ENCODE assay signal across 8 cellular contexts in the genomic region with DNA sequence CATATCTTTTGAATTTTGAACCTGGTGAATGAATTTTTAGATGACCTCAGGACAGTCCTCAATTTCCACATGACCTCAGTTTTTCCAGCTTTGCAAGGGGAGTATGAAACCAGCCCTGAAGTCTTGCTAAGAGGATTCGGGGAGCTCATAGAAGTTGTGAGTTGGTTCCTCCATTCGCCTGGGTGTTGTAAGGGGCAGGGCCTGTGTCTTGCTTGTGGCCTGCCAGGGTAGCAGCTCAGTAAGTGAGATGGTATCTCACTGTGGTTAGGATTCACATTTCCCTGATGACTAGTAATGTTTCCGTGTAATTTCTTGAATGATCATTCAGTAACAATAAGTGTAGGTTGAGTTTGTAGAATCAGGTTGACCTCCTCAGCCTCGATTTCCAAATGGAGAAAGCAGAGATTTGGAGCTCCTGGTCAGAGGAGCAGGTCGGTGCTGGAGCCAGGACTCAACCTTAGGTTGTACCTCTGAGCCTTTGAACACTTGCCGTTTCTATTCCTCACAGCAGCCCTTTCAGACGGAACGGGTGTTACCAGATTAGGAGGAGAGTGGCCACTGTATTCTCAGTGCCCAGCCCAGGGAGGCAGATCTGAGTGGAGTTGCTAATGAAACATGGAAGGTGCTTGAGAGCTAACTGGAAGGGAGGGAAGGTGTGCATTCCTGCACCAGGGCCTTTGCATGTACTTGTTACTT. TPM values are rescaled to one million over a fixed set of nuclear protein-coding genes. Genes with fewer than 3 reads are reported as not detected.
DNase-seq lines count a peak whose midpoint lies in the region; ATAC-seq and TF ChIP-seq lines count a peak whose summit lies in the region.

No MANE protein-coding gene starts in this region.

- no peaks in the 10 kb centered on the region for H3K9me3 Mint-ChIP-seq in activated T-helper 2 cell treated with anti-CD3 and anti-CD28 coated beads, Interferon-gamma antibody, Interleukin-2, Interleukin-4, amounts not matched to agents 10 μg/mL and 5 μg/mL and 100 μg/mL, durations not matched to agents 14 hours and 24 hours and 36 hours

- H3K36me3 Mint-ChIP-seq in activated T-helper 2 cell treated with anti-CD3 and anti-CD28 coated beads, Interferon-gamma antibody, Interleukin-2, Interleukin-4, amounts not matched to agents 10 μg/mL and 5 μg/mL and 100 μg/mL, durations not matched to agents 14 hours and 24 hours and 36 hours (ENCODE audit: low read depth) = peaks cover 53% of the 10 kb centered on the region

- H4K20me1 ChIP-seq in Karpas-422 (ENCODE audit: insufficient read depth, low read depth, low read length) = peaks cover 40% of the 10 kb centered on the region

- H3K9ac ChIP-seq in Karpas-422 (ENCODE audit: low read length) = no peak overlapping the region

- intact Hi-C loops in left ventricle myocardium superior (cut with micrococcal nuclease) (no loop called here), upper lobe of right lung (cut with DNase I) (no loop called here)
- intact Hi-C loops in activated T-helper 2 cell treated with anti-CD3 and anti-CD28 coated beads, Interferon-gamma antibody, Interleukin-2, Interleukin-4, amounts not matched to agents 10 μg/mL and 5 μg/mL and 100 μg/mL, durations not matched to agents 14 hours and 24 hours and 36 hours (cut with micrococcal nuclease) = loop anchor here (1.0 to 2.0 kb wide), 3 partner anchors 14 to 32 kb away; partner anchors contain the start of gene NACC1

- H3K27me3 Mint-ChIP-seq in activated T-helper 2 cell treated with anti-CD3 and anti-CD28 coated beads, Interferon-gamma antibody, Interleukin-2, Interleukin-4, amounts not matched to agents 10 μg/mL and 5 μg/mL and 100 μg/mL, durations not matched to agents 14 hours and 24 hours and 36 hours (ENCODE audit: low read depth) = no peaks in the 10 kb centered on the region

- H3K4me2 ChIP-seq in Karpas-422 (ENCODE audit: low read depth, low read length, poor library complexity, severe bottlenecking) = no peak overlapping the region

- H3K9me2 ChIP-seq in Karpas-422 (replicated peaks; ENCODE audit: insufficient read depth, low read length) = no peaks in the 10 kb centered on the region

- no peak overlapping the region for H2AFZ ChIP-seq in Karpas-422 (ENCODE audit: low read length)

- ATAC-seq in left ventricle myocardium superior (no peak), upper lobe of right lung (no peak)

- TF ChIP-seq CTCF in cardiac muscle cell (IDR thresholded peaks at IDR 0.05; ENCODE audit: low read depth, low read length) (no peak), upper lobe of right lung (IDR thresholded peaks at IDR 0.05) (no peak)

- peak overlapping the region; percentile 98 for H3K27ac Mint-ChIP-seq in activated T-helper 2 cell treated with anti-CD3 and anti-CD28 coated beads, Interferon-gamma antibody, Interleukin-2, Interleukin-4, amounts not matched to agents 10 μg/mL and 5 μg/mL and 100 μg/mL, durations not matched to agents 14 hours and 24 hours and 36 hours

- peak overlapping the region; percentile 78 for H3K4me3 Mint-ChIP-seq in activated T-helper 2 cell treated with anti-CD3 and anti-CD28 coated beads, Interferon-gamma antibody, Interleukin-2, Interleukin-4, amounts not matched to agents 10 μg/mL and 5 μg/mL and 100 μg/mL, durations not matched to agents 14 hours and 24 hours and 36 hours (ENCODE audit: low read depth)

- H3K4me1 ChIP-seq in cardiac muscle cell (ENCODE audit: low read depth) (no peaks in the 10 kb centered on the region), upper lobe of right lung (peaks cover 5% of the 10 kb centered on the region), Karpas-422 (ENCODE audit: low read length) (no peaks in the 10 kb centered on the region)

- peaks cover 15% of the 10 kb centered on the region for H3K36me3 ChIP-seq in cardiac muscle cell
- H3K36me3 ChIP-seq in upper lobe of right lung = peaks cover 20% of the 10 kb centered on the region
- H3K36me3 ChIP-seq in Karpas-422 (ENCODE audit: insufficient read depth, low read length) = peaks cover 5% of the 10 kb centered on the region; the same call in 1 of the 2 replicates

- H3K27me3 ChIP-seq in cardiac muscle cell (no peaks in the 10 kb centered on the region), upper lobe of right lung (no peaks in the 10 kb centered on the region), Karpas-422 (ENCODE audit: low read length) (no peaks in the 10 kb centered on the region)

- H3K4me3 ChIP-seq in cardiac muscle cell (no peak overlapping the region), upper lobe of right lung (no peak overlapping the region), Karpas-422 (ENCODE audit: low read length) (no peak overlapping the region)

- DNase-seq in cardiac muscle cell (ENCODE audit: low read depth in 1 of 2, low spot score in 1 of 2) = peak in 1 of 2 donors; percentile 60
- no peak for DNase-seq in left ventricle myocardium superior
- peak; percentile 70 for DNase-seq in activated T-helper 2 cell treated with anti-CD3 and anti-CD28 coated beads, Interferon-gamma antibody, Interleukin-2, Interleukin-4, amounts not matched to agents 10 μg/mL and 5 μg/mL and 100 μg/mL, durations not matched to agents 14 hours and 24 hours and 36 hours (ENCODE audit: low spot score)
- DNase-seq in kidney tubule cell (ENCODE audit: low spot score) = peak; percentile 33
- DNase-seq in upper lobe of right lung = no peak
- DNase-seq in NCI-H748 (lab: John Stamatoyannopoulos, UW; ENCODE audit: unreplicated experiment) = no peak
- DNase-seq in ecto neural progenitor cell (ENCODE audit: low spot score) = no peak
- DNase-seq in Karpas-422 = no peak

- peaks cover 67% of the 10 kb centered on the region for H3K79me2 ChIP-seq in Karpas-422 (ENCODE audit: low read length)

- H3K4me1 Mint-ChIP-seq in activated T-helper 2 cell treated with anti-CD3 and anti-CD28 coated beads, Interferon-gamma antibody, Interleukin-2, Interleukin-4, amounts not matched to agents 10 μg/mL and 5 μg/mL and 100 μg/mL, durations not matched to agents 14 hours and 24 hours and 36 hours (ENCODE audit: low read depth) = peaks cover 42% of the 10 kb centered on the region

- H3K27ac ChIP-seq in cardiac muscle cell = peak overlapping the region; percentile 43
- H3K27ac ChIP-seq in upper lobe of right lung = peak overlapping the region; percentile 58
- no peak overlapping the region for H3K27ac ChIP-seq in Karpas-422 (ENCODE audit: low read length)

- H3K9me3 ChIP-seq in cardiac muscle cell (ENCODE audit: low read depth) (no peaks in the 10 kb centered on the region), upper lobe of right lung (no peaks in the 10 kb centered on the region), Karpas-422 (ENCODE audit: low read length) (no peaks in the 10 kb centered on the region)

RNA-seq across cellular contexts. Expression of gene NACC1, which starts 14.6 kb away (rescaled TPM):
- total RNA-seq in cardiac muscle cell = 75.1 and 93.7 TPM in 2 replicates
- polyA plus RNA-seq in cardiac muscle cell = 9.8 and 13.3 TPM in 2 replicates
- 50.0 TPM for total RNA-seq in left ventricle myocardium superior
- total RNA-seq in activated T-helper 2 cell treated with anti-CD3 and anti-CD28 coated beads, Interferon-gamma antibody, Interleukin-2, Interleukin-4, amounts not matched to agents 10 μg/mL and 5 μg/mL and 100 μg/mL, durations not matched to agents 14 hours and 24 hours and 36 hours = 117 and 132 TPM in 2 replicates
- 39.8 TPM for total RNA-seq in upper lobe of right lung
- 28.0 and 76.4 TPM in 2 replicates for total RNA-seq in Karpas-422 (2014; rRNA removed; shearing (Covaris generic); ENCODE audit: low replicate concordance)

RNA-seq across cellular contexts. Expression of gene TRMT1, which starts 16.1 kb away (rescaled TPM):
- 45.9 and 48.5 TPM in 2 replicates for total RNA-seq in cardiac muscle cell
- polyA plus RNA-seq in cardiac muscle cell = 37.7 and 56.0 TPM in 2 replicates
- 22.4 TPM for total RNA-seq in left ventricle myocardium superior
- total RNA-seq in activated T-helper 2 cell treated with anti-CD3 and anti-CD28 coated beads, Interferon-gamma antibody, Interleukin-2, Interleukin-4, amounts not matched to agents 10 μg/mL and 5 μg/mL and 100 μg/mL, durations not matched to agents 14 hours and 24 hours and 36 hours = 112 and 116 TPM in 2 replicates
- 33.7 TPM for total RNA-seq in upper lobe of right lung
- 35.9 and 69.7 TPM in 2 replicates for total RNA-seq in Karpas-422 (2014; rRNA removed; shearing (Covaris generic); ENCODE audit: low replicate concordance)

RNA-seq across cellular contexts. Expression of gene STX10, which starts 17.6 kb away (rescaled TPM):
- total RNA-seq in cardiac muscle cell (95.5 and 110 TPM in 2 replicates), left ventricle myocardium superior (46.4 TPM), upper lobe of right lung (65.4 TPM)
- polyA plus RNA-seq in cardiac muscle cell = 65.2 and 71.1 TPM in 2 replicates
- total RNA-seq in activated T-helper 2 cell treated with anti-CD3 and anti-CD28 coated beads, Interferon-gamma antibody, Interleukin-2, Interleukin-4, amounts not matched to agents 10 μg/mL and 5 μg/mL and 100 μg/mL, durations not matched to agents 14 hours and 24 hours and 36 hours = 68.9 and 69.1 TPM in 2 replicates
- total RNA-seq in Karpas-422 (2014; rRNA removed; shearing (Covaris generic); ENCODE audit: low replicate concordance) = 47.0 and 103 TPM in 2 replicates

RNA-seq across cellular contexts. Expression of gene IER2, which starts 17.6 kb away (rescaled TPM):
- total RNA-seq in cardiac muscle cell (60.3 and 110 TPM in 2 replicates), left ventricle myocardium superior (19.8 TPM), upper lobe of right lung (104 TPM)
- polyA plus RNA-seq in cardiac muscle cell = 77.6 and 88.9 TPM in 2 replicates
- total RNA-seq in activated T-helper 2 cell treated with anti-CD3 and anti-CD28 coated beads, Interferon-gamma antibody, Interleukin-2, Interleukin-4, amounts not matched to agents 10 μg/mL and 5 μg/mL and 100 μg/mL, durations not matched to agents 14 hours and 24 hours and 36 hours = 140 and 143 TPM in 2 replicates
- 7.3 and 15.9 TPM in 2 replicates for total RNA-seq in Karpas-422 (2014; rRNA removed; shearing (Covaris generic); ENCODE audit: low replicate concordance)

RNA-seq across cellular contexts. Expression of gene LYL1, which starts 30.0 kb away (rescaled TPM):
- 5.6 and 6.3 TPM in 2 replicates for total RNA-seq in cardiac muscle cell
- 4.3 and 4.6 TPM in 2 replicates for polyA plus RNA-seq in cardiac muscle cell
- 8.8 TPM for total RNA-seq in left ventricle myocardium superior
- 5.5 and 5.6 TPM in 2 replicates for total RNA-seq in activated T-helper 2 cell treated with anti-CD3 and anti-CD28 coated beads, Interferon-gamma antibody, Interleukin-2, Interleukin-4, amounts not matched to agents 10 μg/mL and 5 μg/mL and 100 μg/mL, durations not matched to agents 14 hours and 24 hours and 36 hours
- total RNA-seq in upper lobe of right lung = 21.8 TPM
- total RNA-seq in Karpas-422 (2014; rRNA removed; shearing (Covaris generic); ENCODE audit: low replicate concordance) = 99.1 and 285 TPM in 2 replicates

Comparison
In these comparisons a context has a peak if more than half of its experiments do, and no peak if none do; other contexts are left out.
1. DNase-seq: peak in activated T-helper 2 cell treated with anti-CD3 and anti-CD28 coated beads, Interferon-gamma antibody, Interleukin-2, Interleukin-4, amounts not matched to agents 10 μg/mL and 5 μg/mL and 100 μg/mL, durations not matched to agents 14 hours and 24 hours and 36 hours (single experiment) and kidney tubule cell (single experiment); none in left ventricle myocardium superior (single experiment), upper lobe of right lung (single experiment), NCI-H748 (single experiment), ecto neural progenitor cell (single experiment) and Karpas-422 (single experiment).